ENCODE assay signal across 28 cellular contexts in genomic region chr10:24097771-24098207, GRCh38.
DNase-seq lines count a peak whose midpoint lies in the region; ATAC-seq and TF ChIP-seq lines count a peak whose summit lies in the region.
"Had no signal": no experiment of that assay in that cellular context is flagged by ENCODE, and none has a peak within 500 bp of the region (broad histone marks: within the 10 kb centered on the region; RNA-seq: fewer than 3 reads in every experiment).

No MANE protein-coding gene starts in this region.

- H3K27ac ChIP-seq in GM23338 (ENCODE audit: low read depth) (no peak overlapping the region), dorsolateral prefrontal cortex (no peak overlapping the region)
- H3K27ac ChIP-seq: adrenal gland, brain microvascular endothelial cell, pancreas, tibial artery had no signal

- peaks cover 26% of the 10 kb centered on the region for H3K9me3 Mint-ChIP-seq in GM23338
- peaks cover 24% of the 10 kb centered on the region for H3K9me3 Mint-ChIP-seq in WTC11

- peaks cover 4% of the 10 kb centered on the region; the same call in 1 of the 2 replicates for H3K4me1 ChIP-seq in GM23338 (ENCODE audit: insufficient read depth)
- H3K4me1 ChIP-seq: adrenal gland, BE2C, HAP-1, pancreas, tibial artery had no signal

- H3K4me3 Mint-ChIP-seq in GM23338 = no peak overlapping the region
- H3K4me3 Mint-ChIP-seq in WTC11 = no peak overlapping the region
- H3K4me3 Mint-ChIP-seq: activated CD4-positive, alpha-beta memory T cell treated with anti-CD3 and anti-CD28 coated beads, Interleukin-2, amount 10 ng/mL, durations not matched to agents 7 days and 5 days; activated naive CD4-positive, alpha-beta T cell treated with anti-CD3 and anti-CD28 coated beads for 36 hours; CD8-positive, alpha-beta T cell; stimulated activated naive CD8-positive, alpha-beta T cell treated with anti-CD3 and anti-CD28 coated beads, Interleukin-15, amount 100 ng/mL, for 72 hours had no signal

- ATAC-seq in GM23338 (no peak), WTC11 (peak; percentile 50; the same call in 1 of the 2 replicates)
- ATAC-seq in activated CD4-positive, CD25-positive, alpha-beta regulatory T cell treated with anti-CD3 and anti-CD28 coated beads, Interleukin-2, amount 50 U/mL, for 24 hours = no peak
- ATAC-seq: CD8-positive, alpha-beta T cell; left colon; pancreas; PC-3; sciatic nerve; stimulated activated naive CD8-positive, alpha-beta T cell treated with anti-CD3 and anti-CD28 coated beads, Interleukin-15, amount 100 ng/mL, for 72 hours had no signal

- intact Hi-C loops in dorsolateral prefrontal cortex (cut with DNase I) = no loop called here

- H3F3A ChIP-seq in GM23338 (replicated peaks; ENCODE audit: low read depth) = no peaks in the 10 kb centered on the region

- peaks cover 19% of the 10 kb centered on the region for H3K36me3 Mint-ChIP-seq in GM23338 (ENCODE audit: low read depth)
- peaks cover 14% of the 10 kb centered on the region for H3K36me3 Mint-ChIP-seq in WTC11
- H3K36me3 Mint-ChIP-seq: CD8-positive, alpha-beta T cell had no signal

- TF ChIP-seq CTCF in GM23338 (conservative IDR thresholded peaks at IDR 0.05; ENCODE audit: low read depth in 2 of 2) (no peak), WTC11 (IDR thresholded peaks at IDR 0.05) (no peak), dorsolateral prefrontal cortex (IDR thresholded peaks at IDR 0.05 in 54 of 56, conservative IDR thresholded peaks at IDR 0.05 in 2 of 56; ENCODE audit: low read depth in 1 of 56, partially characterized antibody in 56 of 56) (no peak)

- H3K27me3 Mint-ChIP-seq in GM23338 (ENCODE audit: insufficient read depth, low read depth, poor library complexity) (peaks cover 6% of the 10 kb centered on the region), WTC11 (ENCODE audit: low read depth) (no peaks in the 10 kb centered on the region)
- H3K27me3 Mint-ChIP-seq: activated CD4-positive, alpha-beta memory T cell treated with anti-CD3 and anti-CD28 coated beads, Interleukin-2, amount 10 ng/mL, durations not matched to agents 7 days and 5 days; stimulated activated naive CD8-positive, alpha-beta T cell treated with anti-CD3 and anti-CD28 coated beads, Interleukin-15, amount 100 ng/mL, for 72 hours had no signal

- peak overlapping the region; percentile 83 for H2AFZ ChIP-seq in GM23338

- H3K27me3 ChIP-seq in GM23338 (ENCODE audit: insufficient read depth) (no peaks in the 10 kb centered on the region), dorsolateral prefrontal cortex (no peaks in the 10 kb centered on the region)
- H3K27me3 ChIP-seq: adrenal gland, BE2C, brain microvascular endothelial cell, pancreas, tibial artery had no signal

- H4K20me1 ChIP-seq in GM23338 (replicated peaks; ENCODE audit: insufficient read depth) = no peaks in the 10 kb centered on the region

- H3K36me3 ChIP-seq in GM23338 (ENCODE audit: insufficient read depth) = no peaks in the 10 kb centered on the region
- H3K36me3 ChIP-seq: adrenal gland, BE2C, brain microvascular endothelial cell, HAP-1, pancreas, tibial artery had no signal

- H3K4me3 ChIP-seq in GM23338 (no peak overlapping the region), dorsolateral prefrontal cortex (no peak overlapping the region)
- H3K4me3 ChIP-seq: adrenal gland, HAP-1, pancreas, tibial artery had no signal

- H3K27ac Mint-ChIP-seq in GM23338 = no peak overlapping the region
- H3K27ac Mint-ChIP-seq in WTC11 = no peak overlapping the region
- H3K27ac Mint-ChIP-seq: activated CD4-positive, alpha-beta memory T cell treated with anti-CD3 and anti-CD28 coated beads, Interleukin-2, amount 10 ng/mL, durations not matched to agents 7 days and 5 days; activated naive CD4-positive, alpha-beta T cell treated with anti-CD3 and anti-CD28 coated beads for 36 hours; CD8-positive, alpha-beta T cell; stimulated activated naive CD8-positive, alpha-beta T cell treated with anti-CD3 and anti-CD28 coated beads, Interleukin-15, amount 100 ng/mL, for 72 hours had no signal

- POLR2A ChIA-PET in WTC11 (lab: Charles Lee) = no interaction called here

- H3K4me2 ChIP-seq in GM23338 = no peak overlapping the region
- H3K4me2 ChIP-seq: SK-N-SH had no signal

- H3K4me1 Mint-ChIP-seq in GM23338 (peaks cover 6% of the 10 kb centered on the region), WTC11 (peaks cover 16% of the 10 kb centered on the region)
- H3K4me1 Mint-ChIP-seq: activated CD4-positive, alpha-beta memory T cell treated with anti-CD3 and anti-CD28 coated beads, Interleukin-2, amount 10 ng/mL, durations not matched to agents 7 days and 5 days; stimulated activated naive CD8-positive, alpha-beta T cell treated with anti-CD3 and anti-CD28 coated beads, Interleukin-15, amount 100 ng/mL, for 72 hours had no signal

- CTCF ChIA-PET in WTC11 (lab: Charles Lee) = interaction anchor here (0.6 to 1.4 kb wide), 2 partner anchors 18 to 1224 kb away, joined by 3 to 5 read pairs; no protein-coding TSS in a partner anchor

- DNase-seq in GM23338 (ENCODE audit: low spot score) (no peak), WTC11 (ENCODE audit: low spot score) (peak; percentile 11), left kidney (ENCODE audit: low read depth, low spot score) (peak; percentile 88), retina (peak; percentile 31), foreskin melanocyte (no peak), dorsolateral prefrontal cortex (no peak)
- DNase-seq: activated CD4-positive, alpha-beta memory T cell treated with anti-CD3 and anti-CD28 coated beads, Interleukin-2, amount 10 ng/mL, durations not matched to agents 7 days and 5 days; activated CD4-positive, alpha-beta T cell treated with anti-CD3 and anti-CD28 coated beads for 1 hour; activated CD8-positive, alpha-beta memory T cell treated with anti-CD3 and anti-CD28 coated beads, Interleukin-2, amount 50 U/mL, for 4 hours; activated naive CD4-positive, alpha-beta T cell treated with anti-CD3 and anti-CD28 coated beads for 36 hours; BE2C; brain microvascular endothelial cell; CD8-positive, alpha-beta T cell; EL; left colon; mammary epithelial cell; NCI-H1694; NCI-H524 treated with DMSO at 0.1 percent for 48 hours; NK-92 treated with Interleukin-12 subunit alpha and Interleukin-12 subunit beta, amount 100 ng/mL, for 24 hours; pancreas; PC-3; SK-N-SH; stimulated activated naive CD8-positive, alpha-beta T cell treated with anti-CD3 and anti-CD28 coated beads, Interleukin-15, amount 100 ng/mL, for 72 hours; tibial artery had no signal

- no peaks in the 10 kb centered on the region for H3K79me2 ChIP-seq in GM23338 (replicated peaks; ENCODE audit: insufficient read depth)

- no peaks in the 10 kb centered on the region for H3K9me2 ChIP-seq in GM23338 (ENCODE audit: insufficient read depth)
- H3K9me2 ChIP-seq: SK-N-SH had no signal

TF ChIP-seq in GM23338, 12 proteins besides CTCF, POLR2A, EP300 and RAD21 (continues in another document):
- no peak for TF ChIP-seq REST (IDR thresholded peaks at IDR 0.05; ENCODE audit: unreplicated experiment)
- no peak for TF ChIP-seq CREB1 (CRISPR knock-in tag; IDR thresholded peaks at IDR 0.05; ENCODE audit: low read depth)
- no peak for TF ChIP-seq JUNB (IDR thresholded peaks at IDR 0.05; ENCODE audit: unreplicated experiment)

TF ChIP-seq in WTC11, 78 proteins besides CTCF, POLR2A, EP300 and RAD21:
- TF ChIP-seq ZSCAN18 (CRISPR knock-in tag; IDR thresholded peaks at IDR 0.05) (no peak), ZNF396 (CRISPR knock-in tag; IDR thresholded peaks at IDR 0.05; ENCODE audit: borderline replicate concordance) (no peak)

Comparison
In these comparisons a context has a peak if more than half of its experiments do, and no peak if none do; other contexts are left out.
1. DNase-seq: peak in WTC11 (single experiment), left kidney (single experiment) and retina (single experiment); none in GM23338 (single experiment), foreskin melanocyte (single experiment) and dorsolateral prefrontal cortex (0 of 10).